ENCODE assay signal across 8 cellular contexts in the genomic region with DNA sequence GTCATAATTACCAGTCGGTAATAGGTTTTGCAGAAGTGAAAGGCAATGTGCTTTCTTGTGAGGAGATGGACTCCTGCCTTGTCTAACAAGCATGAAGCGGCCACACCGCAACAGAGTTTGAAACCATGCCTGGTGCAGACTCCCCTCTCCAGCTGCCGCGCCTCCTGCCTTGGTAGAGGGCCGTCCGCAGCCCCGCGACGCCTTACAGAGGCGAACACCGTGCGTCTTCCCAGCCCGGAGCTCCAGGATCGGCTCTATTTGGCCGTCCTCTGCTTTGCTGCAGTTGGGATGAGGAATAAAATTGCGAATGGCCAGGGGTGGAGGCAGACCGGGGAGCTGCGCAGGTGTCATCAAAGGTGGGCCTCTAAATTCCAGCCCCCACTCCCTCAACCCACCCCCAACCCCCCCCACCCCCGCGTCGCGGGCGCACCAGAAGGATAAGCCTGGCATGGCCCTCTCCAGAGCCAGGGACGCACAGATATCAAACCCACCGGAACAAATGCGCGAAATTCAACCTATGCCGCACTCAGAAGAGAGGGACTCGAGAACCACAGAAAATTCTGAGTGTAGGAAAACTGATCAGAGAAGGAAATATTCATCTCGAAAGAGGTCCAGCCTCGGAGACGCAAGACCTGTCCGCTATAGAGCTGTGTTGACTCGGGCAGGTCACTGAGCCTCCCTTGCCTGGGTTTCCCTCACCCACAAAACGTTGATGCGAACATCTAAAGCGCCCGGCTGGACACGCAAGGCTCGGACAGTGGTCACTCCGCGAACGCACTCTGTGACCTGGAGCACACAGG. TPM values are rescaled to one million over a fixed set of nuclear protein-coding genes. Genes with fewer than 3 reads are reported as not detected.
DNase-seq lines count a peak whose midpoint lies in the region; ATAC-seq and TF ChIP-seq lines count a peak whose summit lies in the region.

No MANE protein-coding gene starts in this region.

- peak overlapping the region; percentile 73 for H3K4me3 ChIP-seq in HUES48 (ENCODE audit: low read depth, low read length)

- H3K36me3 Mint-ChIP-seq in brain (no peaks in the 10 kb centered on the region), mesothelial cell of epicardium (no peaks in the 10 kb centered on the region)

- H3K4me1 ChIP-seq in HUES48 (ENCODE audit: control insufficient read depth, insufficient read depth, low read length), result peaks cover 12% of the 10 kb centered on the region

- peak; percentile 46 for ATAC-seq in GM21360 (IDR thresholded peaks at IDR 0.05; ENCODE audit: unreplicated experiment)

- H3K27ac Mint-ChIP-seq in brain (peak overlapping the region in 1 of 5 experiments; percentile 16), mesothelial cell of epicardium (no peak overlapping the region)

- no peak overlapping the region for H3K27ac ChIP-seq in HUES48 (ENCODE audit: low read depth, low read length)

- H3K27me3 Mint-ChIP-seq in brain, result peaks cover 94% of the 10 kb centered on the region
- peaks cover 98% of the 10 kb centered on the region for H3K27me3 Mint-ChIP-seq in mesothelial cell of epicardium (ENCODE audit: low read depth)

- no peak overlapping the region for H3K9ac ChIP-seq in HUES48 (ENCODE audit: low read depth, low read length)

- peak overlapping the region; percentile 78 to 91 (median 84) for H3K4me3 Mint-ChIP-seq in brain
- H3K4me3 Mint-ChIP-seq in mesothelial cell of epicardium, result peak overlapping the region; percentile 61

- TF ChIP-seq CTCF in brain (conservative IDR thresholded peaks at IDR 0.05) (no peak), mesothelial cell of epicardium (IDR thresholded peaks at IDR 0.05; ENCODE audit: unreplicated experiment) (no peak)

- no peaks in the 10 kb centered on the region for H3K9me3 ChIP-seq in HUES48 (ENCODE audit: control insufficient read depth, insufficient read depth, low read length)

- peaks cover 79% of the 10 kb centered on the region for H3K27me3 ChIP-seq in HUES48 (ENCODE audit: control insufficient read depth, insufficient read depth, low read length)

- DNase-seq in ELR (ENCODE audit: low read depth) (peak; percentile 27), mesothelial cell of epicardium (ENCODE audit: low spot score in 2 of 2, unreplicated experiment in 2 of 2) (no peak), putamen (ENCODE audit: low spot score) (no peak), NCI-H524 treated with DMSO at 0.1 percent for 48 hours (lab: John Stamatoyannopoulos, UW) (no peak), NCI-H2029 treated with DMSO at 0.1 percent for 48 hours (lab: John Stamatoyannopoulos, UW) (no peak)

- H3K36me3 ChIP-seq in HUES48 (ENCODE audit: control insufficient read depth, insufficient read depth, low read length), result no peaks in the 10 kb centered on the region

- H3K4me1 Mint-ChIP-seq in brain (peaks cover 46% of the 10 kb centered on the region), mesothelial cell of epicardium (peaks cover 22% of the 10 kb centered on the region)

- H3K9me3 Mint-ChIP-seq in brain (peaks cover 0 to 5% (median 0%) of the 10 kb centered on the region in 5 experiments), mesothelial cell of epicardium (no peaks in the 10 kb centered on the region)

RNA-seq across cellular contexts. Expression of gene TRABD2A, which starts 1.1 kb away (rescaled TPM):
- polyA plus RNA-seq in brain (ENCODE audit: insufficient read depth, low read depth, low replicate concordance), result 0.90 TPM
- total RNA-seq in mesothelial cell of epicardium, result 0.45 to 0.55 TPM (median 0.45 TPM) in 3 replicates

RNA-seq across cellular contexts. Expression of gene TMSB10, which starts 25.7 kb away (rescaled TPM):
- 4,172 TPM for polyA plus RNA-seq in brain (ENCODE audit: insufficient read depth, low read depth, low replicate concordance)
- 1,288 to 1,313 TPM (median 1,289 TPM) in 3 replicates for total RNA-seq in mesothelial cell of epicardium
